16 cellular contexts compared by ENCODE assay signal in genomic region chr5:145244788-145245187, GRCh38.
DNase-seq lines count a peak whose midpoint lies in the region; TF ChIP-seq lines count a peak whose summit lies in the region.
"Had no signal": no experiment of that assay in that cellular context is flagged by ENCODE, and none has a peak within 500 bp of the region (broad histone marks: within the 10 kb centered on the region; RNA-seq: fewer than 3 reads in every experiment).

No MANE protein-coding gene starts in this region.

- H3K36me3 ChIP-seq in subcutaneous abdominal adipose tissue (ENCODE audit: control insufficient read depth in 5 of 5, insufficient read depth in 5 of 5, low read length in 5 of 5), result no peaks in the 10 kb centered on the region
- H3K36me3 ChIP-seq: uterus had no signal

- no peaks in the 10 kb centered on the region for H3K9me3 ChIP-seq in subcutaneous abdominal adipose tissue (ENCODE audit: control insufficient read depth in 5 of 5, low read length in 5 of 5)
- H3K9me3 ChIP-seq: uterus had no signal

- H3K27me3 ChIP-seq in subcutaneous abdominal adipose tissue (ENCODE audit: control insufficient read depth in 5 of 5, insufficient read depth in 4 of 5, low read length in 5 of 5), result no peaks in the 10 kb centered on the region
- H3K27me3 ChIP-seq: uterus had no signal

- peak; percentile 73 for DNase-seq in HCEC 1CT
- peak; percentile 8 for DNase-seq in astrocyte of the cerebellum (ENCODE audit: low read depth)
- peak; percentile 45 for DNase-seq in glomerular endothelial cell (ENCODE audit: extremely low read depth, low read depth, low spot score)
- DNase-seq in GM13976 (ENCODE audit: low spot score), result no peak
- DNase-seq in activated naive CD4-positive, alpha-beta T cell (lab: John Stamatoyannopoulos, UW), result no peak
- no peak for DNase-seq in DMS114 treated with DMSO at 0.1 percent for 48 hours (lab: John Stamatoyannopoulos, UW; ENCODE audit: unreplicated experiment)
- DNase-seq: activated CD4-positive, alpha-beta T cell treated with anti-CD3 and anti-CD28 coated beads for 48 hours; activated naive CD8-positive, alpha-beta T cell treated with anti-CD3 and anti-CD28 coated beads, Interleukin-2, amount 10 ng/mL, durations not matched to agents 7 days and 5 days; activated T-cell treated with anti-CD3 and anti-CD28 coated beads for 4 hours; Kasumi-1; kidney; NCI-H187 treated with DMSO at 0.1 percent for 48 hours; NCI-H69; stimulated activated naive CD4-positive, alpha-beta T cell; uterus had no signal

- H3K9ac ChIP-seq in subcutaneous abdominal adipose tissue (ENCODE audit: low read length in 5 of 5), result peak overlapping the region in 1 of 5 donors; percentile 40

- H3K4me1 ChIP-seq in subcutaneous abdominal adipose tissue (ENCODE audit: control insufficient read depth in 5 of 5, insufficient read depth in 5 of 5, low read length in 5 of 5), result peaks cover 0 to 16% (median 8%) of the 10 kb centered on the region in 5 donors
- H3K4me1 ChIP-seq: uterus had no signal

- no peak for TF ChIP-seq CTCF in astrocyte of the cerebellum (IDR thresholded peaks at IDR 0.05; ENCODE audit: low read depth, low read length, missing control alignments)
- no peak for TF ChIP-seq CTCF in GM13976 (IDR thresholded peaks at IDR 0.05; ENCODE audit: borderline replicate concordance, control extremely low read depth, extremely low read depth, insufficient read depth, missing control alignments)

- H3K27ac ChIP-seq in subcutaneous abdominal adipose tissue (ENCODE audit: low read depth, low read length), result peak overlapping the region; percentile 6
- H3K27ac ChIP-seq: uterus had no signal

- in situ Hi-C loops in astrocyte of the cerebellum (cut with HindIII; ENCODE audit: low sequenced_read_pairs) (no loop called here), GM13976 (cut with MboI; ENCODE audit: low sequenced_read_pairs, unreplicated experiment) (loop anchor here (25.0 kb wide), 1 partner anchor 1032 kb away; no protein-coding TSS in a partner anchor)

- H3K4me3 ChIP-seq in astrocyte of the cerebellum (ENCODE audit: low read depth, low read length), result no peak overlapping the region
- no peak overlapping the region for H3K4me3 ChIP-seq in subcutaneous abdominal adipose tissue (ENCODE audit: low read depth in 1 of 5, low read length in 5 of 5)
- H3K4me3 ChIP-seq: uterus had no signal

Comparison
In these comparisons a context has a peak if more than half of its experiments do, and no peak if none do; other contexts are left out.
1. DNase-seq: peak in HCEC 1CT (single experiment), astrocyte of the cerebellum (single experiment) and glomerular endothelial cell (single experiment); none in GM13976 (single experiment), activated naive CD4-positive, alpha-beta T cell (0 of 4) and DMS114 treated with DMSO at 0.1 percent for 48 hours (single experiment).